ENCODE assay signal across 8 cellular contexts in genomic region chr1:15951341-15952153, GRCh38. TPM values are rescaled to one million over a fixed set of nuclear protein-coding genes. Genes with fewer than 3 reads are reported as not detected.
DNase-seq lines count a peak whose midpoint lies in the region; ATAC-seq and TF ChIP-seq lines count a peak whose summit lies in the region.

No MANE protein-coding gene starts in this region.

- peak overlapping the region in 3 of 4 donors; percentile 44 to 84 (median 71) for H3K4me3 Mint-ChIP-seq in CD4-positive, CD25-positive, alpha-beta regulatory T cell
- H3K4me3 Mint-ChIP-seq in T-helper 2 cell treated with Interferon-gamma antibody and Interleukin-4, amounts not matched to agents 5 μg/mL and 100 μg/mL, for 36 hours, result peak overlapping the region; percentile 29

- no peaks in the 10 kb centered on the region for H3K27me3 ChIP-seq in CD4-positive, CD25-positive, alpha-beta regulatory T cell (ENCODE audit: control insufficient read depth, insufficient read depth, low read length)

- H3K27me3 Mint-ChIP-seq in CD4-positive, CD25-positive, alpha-beta regulatory T cell, result no peaks in the 10 kb centered on the region
- no peaks in the 10 kb centered on the region for H3K27me3 Mint-ChIP-seq in T-helper 2 cell treated with Interferon-gamma antibody and Interleukin-4, amounts not matched to agents 5 μg/mL and 100 μg/mL, for 36 hours (ENCODE audit: low read depth)

- no peak for ATAC-seq in CD4-positive, CD25-positive, alpha-beta regulatory T cell (ENCODE audit: low read depth in 2 of 2)
- no peak for ATAC-seq in GM18498 (IDR thresholded peaks at IDR 0.05; ENCODE audit: unreplicated experiment)

- no peak for DNase-seq in CD4-positive, CD25-positive, alpha-beta regulatory T cell
- peak; percentile 41 for DNase-seq in T-helper 2 cell treated with Interferon-gamma antibody and Interleukin-4, amounts not matched to agents 5 μg/mL and 100 μg/mL, for 36 hours (ENCODE audit: low spot score)
- no peak for DNase-seq in retinal pigment epithelial cell (ENCODE audit: low read depth)
- DNase-seq in NCI-H2107 treated with DMSO at 0.1 percent for 48 hours (lab: John Stamatoyannopoulos, UW; ENCODE audit: unreplicated experiment), result no peak
- no peak for DNase-seq in NCI-H82 treated with DMSO at 0.1 percent for 48 hours (lab: John Stamatoyannopoulos, UW; ENCODE audit: unreplicated experiment)
- DNase-seq in NCI-H146 treated with DMSO at 0.1 percent for 48 hours (lab: John Stamatoyannopoulos, UW; ENCODE audit: unreplicated experiment), result no peak

- peaks cover 10% of the 10 kb centered on the region for H3K36me3 ChIP-seq in CD4-positive, CD25-positive, alpha-beta regulatory T cell (ENCODE audit: control insufficient read depth, insufficient read depth, low read length)

- H3K4me1 ChIP-seq in CD4-positive, CD25-positive, alpha-beta regulatory T cell (ENCODE audit: control insufficient read depth, insufficient read depth, low read length, poor library complexity, severe bottlenecking), result peaks cover 50% of the 10 kb centered on the region

- H3K4me1 Mint-ChIP-seq in CD4-positive, CD25-positive, alpha-beta regulatory T cell, result peaks cover 24 to 85% (median 57%) of the 10 kb centered on the region in 4 donors
- H3K4me1 Mint-ChIP-seq in T-helper 2 cell treated with Interferon-gamma antibody and Interleukin-4, amounts not matched to agents 5 μg/mL and 100 μg/mL, for 36 hours (ENCODE audit: low read depth), result peaks cover 59% of the 10 kb centered on the region

- TF ChIP-seq CTCF in retinal pigment epithelial cell (conservative IDR thresholded peaks at IDR 0.05; ENCODE audit: low read depth, low read length), result peak; percentile 8

- no peak overlapping the region for H3K4me3 ChIP-seq in CD4-positive, CD25-positive, alpha-beta regulatory T cell (ENCODE audit: low read depth, low read length)
- H3K4me3 ChIP-seq in retinal pigment epithelial cell (ENCODE audit: low read length), result no peak overlapping the region

- H3K36me3 Mint-ChIP-seq in CD4-positive, CD25-positive, alpha-beta regulatory T cell, result peaks cover 11% of the 10 kb centered on the region
- H3K36me3 Mint-ChIP-seq in T-helper 2 cell treated with Interferon-gamma antibody and Interleukin-4, amounts not matched to agents 5 μg/mL and 100 μg/mL, for 36 hours (ENCODE audit: low read depth), result peaks cover 25% of the 10 kb centered on the region

- H3K27ac ChIP-seq in CD4-positive, CD25-positive, alpha-beta regulatory T cell (ENCODE audit: insufficient read depth, low read length, poor library complexity, severe bottlenecking), result peak overlapping the region; percentile 86
- H3K27ac ChIP-seq in cingulate gyrus (ENCODE audit: low read depth, low read length), result peak overlapping the region; percentile 65

- no peaks in the 10 kb centered on the region for H3K9me3 Mint-ChIP-seq in CD4-positive, CD25-positive, alpha-beta regulatory T cell
- H3K9me3 Mint-ChIP-seq in T-helper 2 cell treated with Interferon-gamma antibody and Interleukin-4, amounts not matched to agents 5 μg/mL and 100 μg/mL, for 36 hours, result no peaks in the 10 kb centered on the region

- peak overlapping the region; percentile 89 to 98 (median 92) for H3K27ac Mint-ChIP-seq in CD4-positive, CD25-positive, alpha-beta regulatory T cell
- H3K27ac Mint-ChIP-seq in T-helper 2 cell treated with Interferon-gamma antibody and Interleukin-4, amounts not matched to agents 5 μg/mL and 100 μg/mL, for 36 hours, result peak overlapping the region; percentile 76

- H3K9me3 ChIP-seq in CD4-positive, CD25-positive, alpha-beta regulatory T cell (ENCODE audit: control insufficient read depth in 2 of 2, low read length in 2 of 2), result no peaks in the 10 kb centered on the region

RNA-seq across cellular contexts. Expression of gene ZBTB17, which starts 24.4 kb away (rescaled TPM):
- 93.0 TPM for total RNA-seq in CD4-positive, CD25-positive, alpha-beta regulatory T cell
- 10 to 100 TPM; 13.5 to 20.9 (median 16.3) TPM for polyA plus RNA-seq in CD4-positive, CD25-positive, alpha-beta regulatory T cell

RNA-seq across cellular contexts. Expression of gene SRARP, which starts 52.5 kb away (rescaled TPM):
- not detected for total RNA-seq in CD4-positive, CD25-positive, alpha-beta regulatory T cell
- not detected for polyA plus RNA-seq in CD4-positive, CD25-positive, alpha-beta regulatory T cell
